In genomic region chr5:127292030-127292735, GRCh38 we compare ENCODE assay signal across 17 cellular contexts. TPM values are rescaled to one million over a fixed set of nuclear protein-coding genes. Genes with fewer than 3 reads are reported as not detected.
DNase-seq lines count a peak whose midpoint lies in the region; ATAC-seq, FAIRE-seq and TF ChIP-seq lines count a peak whose summit lies in the region.
"Had no signal": no experiment of that assay in that cellular context is flagged by ENCODE, and none has a peak within 500 bp of the region (broad histone marks: within the 10 kb centered on the region; RNA-seq: fewer than 3 reads in every experiment).

No MANE protein-coding gene starts in this region.

- H3K4me3 Mint-ChIP-seq in astrocyte (ENCODE audit: unreplicated experiment) (peak overlapping the region; percentile 98), osteocyte (ENCODE audit: unreplicated experiment) (peak overlapping the region; percentile 93), type B pancreatic cell (peak overlapping the region; percentile 92)
- H3K4me3 Mint-ChIP-seq: activated CD4-positive, alpha-beta memory T cell treated with anti-CD3 and anti-CD28 coated beads for 36 hours had no signal

- no peak overlapping the region for H2AFZ ChIP-seq in astrocyte (ENCODE audit: low read depth, low read length)

- H3K27ac ChIP-seq in astrocyte (ENCODE audit: low read depth, low read length) (no peak overlapping the region), iPS-18a (ENCODE audit: low read length) (no peak overlapping the region), right atrium auricular region (no peak overlapping the region)
- H3K27ac ChIP-seq: breast epithelium had no signal

- H3K27ac Mint-ChIP-seq in astrocyte (ENCODE audit: unreplicated experiment) = no peak overlapping the region
- H3K27ac Mint-ChIP-seq in osteocyte (ENCODE audit: unreplicated experiment) = peak overlapping the region; percentile 86
- no peak overlapping the region for H3K27ac Mint-ChIP-seq in type B pancreatic cell
- H3K27ac Mint-ChIP-seq: activated CD4-positive, alpha-beta memory T cell treated with anti-CD3 and anti-CD28 coated beads for 36 hours had no signal

- DNase-seq in astrocyte (ENCODE audit: low read depth) (no peak), osteocyte (ENCODE audit: extremely low spot score, unreplicated experiment) (no peak), type B pancreatic cell (ENCODE audit: extremely low spot score, unreplicated experiment) (no peak), right atrium auricular region (ENCODE audit: low spot score) (no peak), KG1 (lab: John Stamatoyannopoulos, UW) (no peak)
- DNase-seq: activated CD4-positive, alpha-beta memory T cell treated with anti-CD3 and anti-CD28 coated beads for 36 hours; activated CD4-positive, CD25-positive, alpha-beta regulatory T cell; activated effector memory CD4-positive, alpha-beta T cell treated with anti-CD3 and anti-CD28 coated beads, Interleukin-2, amount 50 U/mL, for 16 hours; cortex of kidney; left ventricle myocardium superior; NCI-H69; stimulated activated CD4-positive, alpha-beta T cell treated with anti-CD3 and anti-CD28 coated beads, Interleukin-15, amount 100 ng/mL, for 24 hours had no signal

- peak overlapping the region; percentile 82 for H3K4me3 ChIP-seq in astrocyte (ENCODE audit: insufficient read depth, low read depth, low read length)
- H3K4me3 ChIP-seq in iPS-18a (ENCODE audit: low read length) = peak overlapping the region; percentile 89
- no peak overlapping the region for H3K4me3 ChIP-seq in right atrium auricular region
- H3K4me3 ChIP-seq: HAP-1 had no signal

- H3K27me3 ChIP-seq in astrocyte (ENCODE audit: insufficient read depth, low read length) (peaks cover 3% of the 10 kb centered on the region), iPS-18a (ENCODE audit: control insufficient read depth, insufficient read depth, low read length) (peaks cover 5% of the 10 kb centered on the region), right atrium auricular region (no peaks in the 10 kb centered on the region)

- FAIRE-seq in astrocyte (lab: Jason Lieb, UNC) = no peak
- FAIRE-seq: urothelium cell line had no signal

- H3K4me1 ChIP-seq in astrocyte (ENCODE audit: insufficient read depth, low read length) (peaks cover 10% of the 10 kb centered on the region), iPS-18a (ENCODE audit: control insufficient read depth, low read depth, low read length) (peaks cover 29% of the 10 kb centered on the region), right atrium auricular region (peaks cover 0 to 10% of the 10 kb centered on the region in 2 donors)
- H3K4me1 ChIP-seq: breast epithelium, HAP-1 had no signal

- ATAC-seq in HG03095 (IDR thresholded peaks at IDR 0.05; ENCODE audit: unreplicated experiment) = no peak
- ATAC-seq: left ventricle myocardium superior had no signal

- no peaks in the 10 kb centered on the region for H3K27me3 Mint-ChIP-seq in astrocyte (ENCODE audit: low read depth, unreplicated experiment)
- peaks cover 5% of the 10 kb centered on the region for H3K27me3 Mint-ChIP-seq in osteocyte (ENCODE audit: unreplicated experiment)
- H3K27me3 Mint-ChIP-seq in type B pancreatic cell = peaks cover 39% of the 10 kb centered on the region

- H3K4me2 ChIP-seq in astrocyte (ENCODE audit: low read length) = peak overlapping the region; percentile 99

- no peaks in the 10 kb centered on the region for H3K79me2 ChIP-seq in astrocyte (ENCODE audit: insufficient read depth, low read length)

- H3K4me1 Mint-ChIP-seq in astrocyte (ENCODE audit: low read depth, unreplicated experiment) (peaks cover 22% of the 10 kb centered on the region), osteocyte (ENCODE audit: unreplicated experiment) (peaks cover 53% of the 10 kb centered on the region), type B pancreatic cell (ENCODE audit: unreplicated experiment) (peaks cover 12% of the 10 kb centered on the region)

- no peaks in the 10 kb centered on the region for H3K9me3 Mint-ChIP-seq in astrocyte (ENCODE audit: unreplicated experiment)
- no peaks in the 10 kb centered on the region for H3K9me3 Mint-ChIP-seq in osteocyte (ENCODE audit: unreplicated experiment)
- H3K9me3 Mint-ChIP-seq in type B pancreatic cell = no peaks in the 10 kb centered on the region

- H3K36me3 ChIP-seq in astrocyte (ENCODE audit: insufficient read depth, low read length) (no peaks in the 10 kb centered on the region), iPS-18a (ENCODE audit: control insufficient read depth, low read depth, low read length) (no peaks in the 10 kb centered on the region), right atrium auricular region (no peaks in the 10 kb centered on the region)
- H3K36me3 ChIP-seq: breast epithelium, HAP-1 had no signal

- TF ChIP-seq CTCF in astrocyte (IDR thresholded peaks at IDR 0.05; ENCODE audit: insufficient read depth, low read depth, low read length) (no peak), osteocyte (IDR thresholded peaks at IDR 0.05) (no peak), type B pancreatic cell (conservative IDR thresholded peaks at IDR 0.05) (no peak), right atrium auricular region (IDR thresholded peaks at IDR 0.05) (no peak)

- no peaks in the 10 kb centered on the region for H4K20me1 ChIP-seq in astrocyte (ENCODE audit: insufficient read depth, low read length)

- H3K9me3 ChIP-seq in astrocyte (ENCODE audit: insufficient read depth, low read depth, low read length) (no peaks in the 10 kb centered on the region), iPS-18a (ENCODE audit: control insufficient read depth, low read depth, low read length) (peaks cover 8% of the 10 kb centered on the region), right atrium auricular region (peaks cover 0 to 7% of the 10 kb centered on the region in 2 donors)
- H3K9me3 ChIP-seq: HAP-1 had no signal

- H3K36me3 Mint-ChIP-seq in astrocyte (ENCODE audit: low read depth, unreplicated experiment) = no peaks in the 10 kb centered on the region
- H3K36me3 Mint-ChIP-seq in osteocyte (ENCODE audit: unreplicated experiment) = no peaks in the 10 kb centered on the region
- no peaks in the 10 kb centered on the region for H3K36me3 Mint-ChIP-seq in type B pancreatic cell
- H3K36me3 Mint-ChIP-seq: activated CD4-positive, alpha-beta memory T cell treated with anti-CD3 and anti-CD28 coated beads for 36 hours had no signal

- peak overlapping the region; percentile 76 for H3K9ac ChIP-seq in astrocyte (ENCODE audit: low read length)
- no peak overlapping the region for H3K9ac ChIP-seq in iPS-18a (ENCODE audit: low read length)

RNA-seq across cellular contexts. Expression of gene MEGF10, which starts 1.6 kb away (rescaled TPM):
- total RNA-seq in astrocyte (15.8 and 19.5 TPM in 2 replicates), osteocyte (39.8 and 41.0 TPM in 2 replicates), type B pancreatic cell (ENCODE audit: low replicate concordance) (1.2 and 13.3 TPM in 2 replicates), right atrium auricular region (1 to 10 TPM in 1 of 2 donors, under 1 TPM in 1; 0.71 to 3.0 TPM)
- total RNA-seq: activated CD4-positive, alpha-beta memory T cell treated with anti-CD3 and anti-CD28 coated beads for 36 hours had no signal

Comparison
In these comparisons a context has a peak if more than half of its experiments do, and no peak if none do; other contexts are left out.
1. H3K4me3 ChIP-seq: peak in astrocyte (single experiment) and iPS-18a (single experiment); none in right atrium auricular region (0 of 2).
2. Peak in every context shown above with its lines, with median percentiles within 50 percentile points of each other: H3K4me3 Mint-ChIP-seq.